In the genomic region with DNA sequence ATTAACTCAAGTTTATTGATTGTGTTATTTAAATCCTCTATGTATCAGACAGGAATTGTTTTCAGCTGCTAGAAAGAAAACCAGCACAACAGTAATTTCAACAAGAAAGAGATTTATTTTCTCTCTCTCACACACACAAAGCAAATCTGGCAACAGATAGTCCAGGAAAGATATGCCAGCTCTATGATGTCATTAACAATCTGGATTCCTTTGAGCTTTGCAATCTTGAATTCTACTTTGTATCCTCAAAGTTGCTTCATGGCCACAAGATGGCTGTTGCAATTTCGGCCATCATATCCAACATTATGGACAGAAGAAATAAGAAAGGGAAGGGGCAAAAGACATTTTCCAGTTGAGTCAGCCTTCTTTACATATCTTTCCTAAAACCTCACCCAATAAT, we compare ENCODE assay signal across 1 cellular context.
TF ChIP-seq lines count a peak whose summit lies in the region.

No MANE protein-coding gene starts in this region.

TF ChIP-seq in IMR-90, 13 proteins besides CTCF, POLR2A, EP300 and RAD21:
- no peak for TF ChIP-seq RFX5 (IDR thresholded peaks at IDR 0.05; ENCODE audit: low read depth, low read length)
- TF ChIP-seq MXI1 (IDR thresholded peaks at IDR 0.05; ENCODE audit: borderline replicate concordance, low read depth, low read length), result no peak
- TF ChIP-seq, protein P1, sequence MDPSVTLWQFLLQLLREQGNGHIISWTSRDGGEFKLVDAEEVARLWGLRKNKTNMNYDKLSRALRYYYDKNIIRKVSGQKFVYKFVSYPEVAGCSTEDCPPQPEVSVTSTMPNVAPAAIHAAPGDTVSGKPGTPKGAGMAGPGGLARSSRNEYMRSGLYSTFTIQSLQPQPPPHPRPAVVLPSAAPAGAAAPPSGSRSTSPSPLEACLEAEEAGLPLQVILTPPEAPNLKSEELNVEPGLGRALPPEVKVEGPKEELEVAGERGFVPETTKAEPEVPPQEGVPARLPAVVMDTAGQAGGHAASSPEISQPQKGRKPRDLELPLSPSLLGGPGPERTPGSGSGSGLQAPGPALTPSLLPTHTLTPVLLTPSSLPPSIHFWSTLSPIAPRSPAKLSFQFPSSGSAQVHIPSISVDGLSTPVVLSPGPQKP (IDR thresholded peaks at IDR 0.05; ENCODE audit: borderline replicate concordance, low read depth, low read length), result no peak
